In the genomic region with DNA sequence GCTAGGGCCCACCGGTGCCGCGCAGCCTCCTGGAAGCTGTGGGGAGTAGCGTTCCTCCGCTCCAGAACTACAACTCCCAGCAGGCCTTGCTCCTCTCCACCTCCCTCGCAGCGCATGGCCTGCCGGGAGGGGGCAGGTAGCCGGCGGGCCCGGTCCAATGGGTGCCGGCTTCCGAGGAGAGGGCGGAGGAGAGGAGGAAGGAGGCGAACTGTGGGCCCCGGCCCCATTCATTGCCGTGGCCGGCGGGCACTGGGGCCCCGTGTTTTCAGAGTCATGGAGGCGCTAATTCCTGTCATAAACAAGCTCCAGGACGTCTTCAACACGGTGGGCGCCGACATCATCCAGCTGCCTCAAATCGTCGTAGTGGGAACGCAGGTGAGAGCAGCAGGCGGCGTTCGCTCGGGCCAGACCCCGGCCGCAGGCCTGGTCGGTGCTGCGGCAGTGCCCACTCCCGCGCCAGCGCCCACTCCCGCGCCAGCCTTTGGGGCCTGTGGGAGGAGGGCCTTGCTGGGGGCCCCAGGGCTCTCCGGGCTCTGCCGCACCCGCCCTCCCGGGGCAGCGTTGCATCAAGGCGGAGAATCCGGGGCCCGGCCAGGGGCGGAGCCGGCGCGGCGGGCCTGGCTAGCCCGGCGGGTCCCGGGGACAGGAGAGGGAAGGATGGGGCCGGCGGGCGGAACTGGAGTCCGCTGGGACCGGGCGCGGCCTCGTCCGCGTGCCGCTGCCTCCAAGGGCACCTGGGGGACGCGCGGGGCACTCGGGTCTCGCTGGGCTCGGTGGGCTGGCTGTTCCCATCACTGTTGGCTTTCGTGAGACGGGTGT, we compare ENCODE assay signal across 1 cellular context.
TF ChIP-seq lines count a peak whose summit lies in the region.

Gene DNM1L, plus strand, starts transcription at position 211 of the 819 bp plus-strand sequence. Its CDS starts 63 bp downstream, at position 274.

TF ChIP-seq in HEK293, 187 proteins besides CTCF, POLR2A, EP300 and RAD21 (continued from another document and continues in another):
- no peak for TF ChIP-seq BCL6B (tag by site-specific recombination; IDR thresholded peaks at IDR 0.05)
- 0 out of 2 replicates have a peak, but pooled peaks have one; percentile 41 for TF ChIP-seq ZBTB6 (tag by site-specific recombination; IDR thresholded peaks at IDR 0.05)
- TF ChIP-seq ZNF350 (tag by site-specific recombination; IDR thresholded peaks at IDR 0.05), result no peak
- TF ChIP-seq KLF16 (tag by site-specific recombination; IDR thresholded peaks at IDR 0.05), result peak; percentile 90
- 0 out of 2 replicates have a peak, but pooled peaks have one; percentile 24 for TF ChIP-seq ZBTB44 (tag by site-specific recombination; IDR thresholded peaks at IDR 0.05)
- TF ChIP-seq ZNF830 (tag by site-specific recombination; IDR thresholded peaks at IDR 0.05; ENCODE audit: low read depth), result no peak
- TF ChIP-seq ZNF544 (tag by site-specific recombination; IDR thresholded peaks at IDR 0.05), result no peak
- peak; percentile 99 for TF ChIP-seq ZNF335 (tag by site-specific recombination; conservative IDR thresholded peaks at IDR 0.05)
- peak; percentile 85 for TF ChIP-seq ZNF423 (tag by site-specific recombination; IDR thresholded peaks at IDR 0.05)
- peak; percentile 73 for TF ChIP-seq ZNF10 (tag by site-specific recombination; IDR thresholded peaks at IDR 0.05)
- peak; percentile 64; the same call in 1 of the 2 replicates for TF ChIP-seq ZNF639 (tag by site-specific recombination; IDR thresholded peaks at IDR 0.05)
- peak; percentile 64; the same call in 1 of the 2 replicates for TF ChIP-seq ZSCAN23 (tag by site-specific recombination; IDR thresholded peaks at IDR 0.05)
- TF ChIP-seq ZNF239 (tag by site-specific recombination; IDR thresholded peaks at IDR 0.05), result no peak
- no peak for TF ChIP-seq ZNF621 (tag by site-specific recombination; IDR thresholded peaks at IDR 0.05)
- no peak for TF ChIP-seq ZBTB49 (tag by site-specific recombination; IDR thresholded peaks at IDR 0.05; ENCODE audit: low read depth)
- TF ChIP-seq, protein P1, sequence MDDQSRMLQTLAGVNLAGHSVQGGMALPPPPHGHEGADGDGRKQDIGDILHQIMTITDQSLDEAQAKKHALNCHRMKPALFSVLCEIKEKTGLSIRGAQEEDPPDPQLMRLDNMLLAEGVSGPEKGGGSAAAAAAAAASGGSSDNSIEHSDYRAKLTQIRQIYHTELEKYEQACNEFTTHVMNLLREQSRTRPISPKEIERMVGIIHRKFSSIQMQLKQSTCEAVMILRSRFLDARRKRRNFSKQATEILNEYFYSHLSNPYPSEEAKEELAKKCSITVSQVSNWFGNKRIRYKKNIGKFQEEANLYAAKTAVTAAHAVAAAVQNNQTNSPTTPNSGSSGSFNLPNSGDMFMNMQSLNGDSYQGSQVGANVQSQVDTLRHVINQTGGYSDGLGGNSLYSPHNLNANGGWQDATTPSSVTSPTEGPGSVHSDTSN (CRISPR knock-in tag; IDR thresholded peaks at IDR 0.05), result peak; percentile 43; the same call in 1 of the 2 replicates
- no peak for TF ChIP-seq ZNF549 (tag by site-specific recombination; IDR thresholded peaks at IDR 0.05)
- no peak for TF ChIP-seq ZNF274 (IDR thresholded peaks at IDR 0.05; ENCODE audit: low read length)
- TF ChIP-seq ZNF274 (tag by site-specific recombination; IDR thresholded peaks at IDR 0.05; ENCODE audit: borderline replicate concordance), result no peak
- TF ChIP-seq ZNF488 (tag by site-specific recombination; IDR thresholded peaks at IDR 0.05), result no peak
- no peak for TF ChIP-seq ZNF202 (tag by site-specific recombination; IDR thresholded peaks at IDR 0.05; ENCODE audit: borderline replicate concordance)
- TF ChIP-seq PRDM1 (tag by site-specific recombination; IDR thresholded peaks at IDR 0.05), result no peak
- no peak for TF ChIP-seq RBAK (tag by site-specific recombination; IDR thresholded peaks at IDR 0.05)
- no peak; the same call in 1 of the 2 replicates for TF ChIP-seq HOXD13 (CRISPR knock-in tag; IDR thresholded peaks at IDR 0.05; ENCODE audit: borderline replicate concordance)
- TF ChIP-seq ZNF624 (tag by site-specific recombination; IDR thresholded peaks at IDR 0.05), result no peak
- TF ChIP-seq ZNF521 (tag by site-specific recombination; IDR thresholded peaks at IDR 0.05), result no peak
- TF ChIP-seq ZNF302 (tag by site-specific recombination; IDR thresholded peaks at IDR 0.05; ENCODE audit: low read depth), result no peak
- no peak for TF ChIP-seq ZNF560 (tag by site-specific recombination; IDR thresholded peaks at IDR 0.05; ENCODE audit: borderline replicate concordance)
- TF ChIP-seq ZXDB (tag by site-specific recombination; IDR thresholded peaks at IDR 0.05), result peak; percentile 92
- TF ChIP-seq ZNF114 (tag by site-specific recombination; IDR thresholded peaks at IDR 0.05), result no peak
- peak; percentile 65 for TF ChIP-seq ZNF341 (tag by site-specific recombination; IDR thresholded peaks at IDR 0.05; ENCODE audit: low read depth)
- no peak for TF ChIP-seq HOXC10 (CRISPR knock-in tag; IDR thresholded peaks at IDR 0.05)
- TF ChIP-seq TSHZ1 (tag by site-specific recombination; IDR thresholded peaks at IDR 0.05; ENCODE audit: borderline replicate concordance), result no peak
- peak; percentile 74 for TF ChIP-seq WT1 (tag by site-specific recombination; IDR thresholded peaks at IDR 0.05)
- peak; percentile 99 for TF ChIP-seq ZBTB8A (tag by site-specific recombination; IDR thresholded peaks at IDR 0.05)
- TF ChIP-seq ZNF785 (tag by site-specific recombination; IDR thresholded peaks at IDR 0.05), result peak; percentile 96; the same call in 1 of the 2 replicates
- no peak for TF ChIP-seq ZNF837 (tag by site-specific recombination; IDR thresholded peaks at IDR 0.05)
- TF ChIP-seq KLF1 (tag by site-specific recombination; IDR thresholded peaks at IDR 0.05), result peak; percentile 67; the same call in 1 of the 2 replicates
- no peak for TF ChIP-seq ZNF404 (tag by site-specific recombination; IDR thresholded peaks at IDR 0.05)
- peak; percentile 95 for TF ChIP-seq EGR2 (tag by site-specific recombination; IDR thresholded peaks at IDR 0.05; ENCODE audit: low read depth)
- TF ChIP-seq ZNF133 (tag by site-specific recombination; IDR thresholded peaks at IDR 0.05), result peak; percentile 44; the same call in 1 of the 2 replicates
- no peak for TF ChIP-seq ZBTB21 (tag by site-specific recombination; IDR thresholded peaks at IDR 0.05)
- TF ChIP-seq ZNF37A (tag by site-specific recombination; IDR thresholded peaks at IDR 0.05), result 0 out of 2 replicates have a peak, but pooled peaks have one; percentile 49
- TF ChIP-seq ZNF513 (tag by site-specific recombination; IDR thresholded peaks at IDR 0.05), result peak; percentile 41; the same call in 1 of the 2 replicates
- no peak for TF ChIP-seq MEIS1 (CRISPR knock-in tag; IDR thresholded peaks at IDR 0.05; ENCODE audit: borderline replicate concordance)
